ENCODE assay signal across 10 cellular contexts in genomic region chr19:7915250-7916136, GRCh38. TPM values are rescaled to one million over a fixed set of nuclear protein-coding genes. Genes with fewer than 3 reads are reported as not detected.
A peak's percentile ranks its signal among the peaks of the same experiment; 100 is the strongest.
DNase-seq lines count a peak whose midpoint lies in the region; ATAC-seq, FAIRE-seq and TF ChIP-seq lines count a peak whose summit lies in the region.
"Had no signal": no experiment of that assay in that cellular context is flagged by ENCODE, and none has a peak within 500 bp of the region (broad histone marks: within the 10 kb centered on the region; RNA-seq: fewer than 3 reads in every experiment).

No MANE protein-coding gene starts in this region.

- peak overlapping the region; percentile 43 for H3K27ac Mint-ChIP-seq in activated CD8-positive, alpha-beta T cell treated with anti-CD3 and anti-CD28 coated beads, Interleukin-2, amount 10 ng/mL, durations not matched to agents 7 days and 5 days

- CTCF ChIA-PET in activated CD8-positive, alpha-beta T cell treated with anti-CD3 and anti-CD28 coated beads, Interleukin-2, amount 10 ng/mL, durations not matched to agents 7 days and 5 days (lab: Charles Lee): interaction anchor here (1.0 to 3.3 kb wide), 3 partner anchors 12 to 61 kb away, joined by 3 to 15 read pairs (median 7); partner anchors contain the start of gene MAP2K7

- no peak for ATAC-seq in activated CD8-positive, alpha-beta T cell treated with anti-CD3 and anti-CD28 coated beads, Interleukin-2, amount 10 ng/mL, durations not matched to agents 7 days and 5 days
- no peak for ATAC-seq in GM18517 (IDR thresholded peaks at IDR 0.05; ENCODE audit: unreplicated experiment)

- peak overlapping the region; percentile 42 for H3K4me3 Mint-ChIP-seq in activated CD8-positive, alpha-beta T cell treated with anti-CD3 and anti-CD28 coated beads, Interleukin-2, amount 10 ng/mL, durations not matched to agents 7 days and 5 days

- peak overlapping the region; percentile 63 for H3K9ac ChIP-seq in ES-I3 (ENCODE audit: low read depth, low read length)
- no peak overlapping the region for H3K9ac ChIP-seq in kidney (ENCODE audit: low read length in 2 of 2)

- H3K9me3 Mint-ChIP-seq in activated CD8-positive, alpha-beta T cell treated with anti-CD3 and anti-CD28 coated beads, Interleukin-2, amount 10 ng/mL, durations not matched to agents 7 days and 5 days (ENCODE audit: insufficient read depth): no peaks in the 10 kb centered on the region

- peaks cover 30% of the 10 kb centered on the region for H3K27me3 Mint-ChIP-seq in activated CD8-positive, alpha-beta T cell treated with anti-CD3 and anti-CD28 coated beads, Interleukin-2, amount 10 ng/mL, durations not matched to agents 7 days and 5 days (ENCODE audit: low read depth)

- peaks cover 22% of the 10 kb centered on the region for H3K36me3 Mint-ChIP-seq in activated CD8-positive, alpha-beta T cell treated with anti-CD3 and anti-CD28 coated beads, Interleukin-2, amount 10 ng/mL, durations not matched to agents 7 days and 5 days (ENCODE audit: low read depth)

- H3K27ac ChIP-seq in 22Rv1: peak overlapping the region; percentile 97
- H3K27ac ChIP-seq in kidney (ENCODE audit: low read depth in 2 of 2, low read length in 2 of 2): no peak overlapping the region
- H3K27ac ChIP-seq: neutrophil had no signal

- intact Hi-C loops in kidney (cut with DNase I): no loop called here

- FAIRE-seq in kidney (lab: Jason Lieb, UNC): no peak

- TF ChIP-seq CTCF in 22Rv1 (IDR thresholded peaks at IDR 0.05) (no peak), kidney (IDR thresholded peaks at IDR 0.05; ENCODE audit: borderline replicate concordance, extremely low read depth, insufficient read depth) (no peak)

- H3K4me3 ChIP-seq in kidney (ENCODE audit: low read length in 2 of 2): no peak overlapping the region

- H3K36me3 ChIP-seq in ES-I3 (ENCODE audit: insufficient read depth, low read length) (no peaks in the 10 kb centered on the region), kidney (ENCODE audit: control insufficient read depth in 1 of 2, insufficient read depth in 2 of 2, low read length in 2 of 2) (peaks cover 2 to 6% of the 10 kb centered on the region in 2 donors)

- POLR2A ChIA-PET in activated CD8-positive, alpha-beta T cell treated with anti-CD3 and anti-CD28 coated beads, Interleukin-2, amount 10 ng/mL, durations not matched to agents 7 days and 5 days (lab: Charles Lee): interaction anchor here (1.6 kb wide), 1 partner anchor 12 kb away, joined by 7 read pairs; the partner anchor contains the start of gene MAP2K7

- peaks cover 29% of the 10 kb centered on the region for H3K4me1 Mint-ChIP-seq in activated CD8-positive, alpha-beta T cell treated with anti-CD3 and anti-CD28 coated beads, Interleukin-2, amount 10 ng/mL, durations not matched to agents 7 days and 5 days (ENCODE audit: low read depth)

- no peaks in the 10 kb centered on the region; the same call in 1 of the 2 replicates for H3K4me1 ChIP-seq in ES-I3 (ENCODE audit: insufficient read depth, low read length)
- peaks cover 0 to 19% of the 10 kb centered on the region in 2 donors for H3K4me1 ChIP-seq in kidney (ENCODE audit: control insufficient read depth in 1 of 2, insufficient read depth in 1 of 2, low read depth in 1 of 2, low read length in 2 of 2)

- H3K9me3 ChIP-seq in ES-I3 (ENCODE audit: control insufficient read depth, insufficient read depth, low read length) (no peaks in the 10 kb centered on the region), kidney (ENCODE audit: control insufficient read depth in 1 of 2, low read length in 2 of 2) (no peaks in the 10 kb centered on the region)
- H3K9me3 ChIP-seq: neutrophil had no signal

- no peak for DNase-seq in activated CD8-positive, alpha-beta T cell treated with anti-CD3 and anti-CD28 coated beads, Interleukin-2, amount 10 ng/mL, durations not matched to agents 7 days and 5 days
- DNase-seq in kidney: peak; percentile 72
- DNase-seq in inferior parietal cortex (ENCODE audit: extremely low spot score): no peak
- no peak for DNase-seq in kidney glomerular epithelial cell (lab: John Stamatoyannopoulos, UW)
- DNase-seq in NCI-H69 (lab: John Stamatoyannopoulos, UW): no peak
- DNase-seq: NCI-H1694 had no signal

RNA-seq across cellular contexts. Expression of gene TGFBR3L, which starts 0.9 kb away (rescaled TPM):
- 1 to 10 TPM; 2.7 to 3.6 TPM for total RNA-seq in activated CD8-positive, alpha-beta T cell treated with anti-CD3 and anti-CD28 coated beads, Interleukin-2, amount 10 ng/mL, durations not matched to agents 7 days and 5 days
- total RNA-seq in kidney: 0.44 TPM
- polyA plus RNA-seq in kidney (ENCODE audit: insufficient read depth, low read depth, low replicate concordance): 1.5 TPM

RNA-seq across cellular contexts. Expression of gene SNAPC2, which starts 4.6 kb away (rescaled TPM):
- 10 to 100 TPM; 18.6 to 19.0 TPM for total RNA-seq in activated CD8-positive, alpha-beta T cell treated with anti-CD3 and anti-CD28 coated beads, Interleukin-2, amount 10 ng/mL, durations not matched to agents 7 days and 5 days
- 18.4 TPM for total RNA-seq in kidney
- polyA plus RNA-seq in kidney (ENCODE audit: insufficient read depth, low read depth, low replicate concordance): 24.3 TPM

RNA-seq across cellular contexts. Expression of gene CTXN1, which starts 10.4 kb away (rescaled TPM):
- under 1 TPM; 0.31 to 0.37 TPM for total RNA-seq in activated CD8-positive, alpha-beta T cell treated with anti-CD3 and anti-CD28 coated beads, Interleukin-2, amount 10 ng/mL, durations not matched to agents 7 days and 5 days
- 25.9 TPM for total RNA-seq in kidney
- 8.9 TPM for polyA plus RNA-seq in kidney (ENCODE audit: insufficient read depth, low read depth, low replicate concordance)

RNA-seq across cellular contexts. Expression of gene MAP2K7, which starts 11.8 kb away (rescaled TPM):
- total RNA-seq in activated CD8-positive, alpha-beta T cell treated with anti-CD3 and anti-CD28 coated beads, Interleukin-2, amount 10 ng/mL, durations not matched to agents 7 days and 5 days: 10 to 100 TPM; 36.5 to 39.9 TPM
- 37.0 TPM for total RNA-seq in kidney
- 16.7 TPM for polyA plus RNA-seq in kidney (ENCODE audit: insufficient read depth, low read depth, low replicate concordance)

RNA-seq across cellular contexts. Expression of gene LRRC8E, which starts 27.2 kb away (rescaled TPM):
- total RNA-seq in activated CD8-positive, alpha-beta T cell treated with anti-CD3 and anti-CD28 coated beads, Interleukin-2, amount 10 ng/mL, durations not matched to agents 7 days and 5 days: not detected
- total RNA-seq in kidney: 9.1 TPM
- polyA plus RNA-seq in kidney (ENCODE audit: insufficient read depth, low read depth, low replicate concordance): 2.2 TPM

Comparison
In these comparisons a context has a peak if more than half of its experiments do, and no peak if none do; other contexts are left out.
1. RNA of gene CTXN1, which starts 10.4 kb away (total RNA-seq): 25.9 TPM in kidney (single experiment); 0.31 to 0.37 TPM in activated CD8-positive, alpha-beta T cell treated with anti-CD3 and anti-CD28 coated beads, Interleukin-2, amount 10 ng/mL, durations not matched to agents 7 days and 5 days; every median in the first group is over 10 times any median in the second.